In genomic region chr5:113343343-113343742, GRCh38 we compare ENCODE assay signal across 1 cellular context.
TF ChIP-seq lines count a peak whose summit lies in the region.

No MANE protein-coding gene starts in this region.

TF ChIP-seq in SK-N-SH, 30 proteins besides CTCF, POLR2A, EP300 and RAD21 (continued from another document):
- TF ChIP-seq MXI1 (IDR thresholded peaks at IDR 0.05; ENCODE audit: low read depth, low read length) = peak; percentile 27; the same call in 1 of the 2 replicates
- TF ChIP-seq TCF12 (IDR thresholded peaks at IDR 0.05) = no peak
